Comparison of ENCODE assay signal across 8 cellular contexts in the genomic region with DNA sequence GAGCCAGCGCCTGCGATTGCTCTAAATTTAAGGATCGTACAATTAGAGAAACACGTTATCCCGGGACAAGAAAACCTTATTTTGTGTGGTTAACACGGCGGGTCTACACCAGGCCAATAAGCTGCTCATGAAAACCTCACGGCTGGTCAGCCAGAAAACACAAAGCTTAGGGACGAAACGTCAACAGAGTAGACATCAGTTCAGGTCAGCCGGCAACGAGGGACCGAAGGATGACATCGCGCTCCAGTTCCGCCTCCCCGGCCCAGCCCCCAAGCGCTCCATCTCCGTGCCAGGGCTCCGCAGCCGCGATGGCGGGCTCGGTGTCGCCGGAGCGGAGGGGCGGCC. TPM values are rescaled to one million over a fixed set of nuclear protein-coding genes. Genes with fewer than 3 reads are reported as not detected.
DNase-seq lines count a peak whose midpoint lies in the region; ATAC-seq and TF ChIP-seq lines count a peak whose summit lies in the region.

No MANE protein-coding gene starts in this region.

- intact Hi-C loops in breast epithelium (cut with DNase I; ENCODE audit: low total_unique reads): no loop called here
- intact Hi-C loops in left lung (cut with DNase I): no loop called here

- H3K36me3 ChIP-seq in breast epithelium (no peaks in the 10 kb centered on the region), left lung (peaks cover 0 to 24% of the 10 kb centered on the region in 2 donors), suprapubic skin (peaks cover 25% of the 10 kb centered on the region)

- ATAC-seq in HG02610 (IDR thresholded peaks at IDR 0.05; ENCODE audit: unreplicated experiment) (peak; percentile 44), left lung (peak; percentile 60)

- peak overlapping the region; percentile 74 to 98 (median 90) for H3K4me3 ChIP-seq in breast epithelium
- H3K4me3 ChIP-seq in left lung: peak overlapping the region; percentile 83 to 93
- peak overlapping the region; percentile 87 for H3K4me3 ChIP-seq in suprapubic skin

- no peak for TF ChIP-seq POLR2A in breast epithelium (IDR thresholded peaks at IDR 0.05)
- TF ChIP-seq POLR2A in suprapubic skin (IDR thresholded peaks at IDR 0.05): no peak

- H3K27ac ChIP-seq in breast epithelium: peak overlapping the region; percentile 97 to 98
- peak overlapping the region; percentile 98 to 99 for H3K27ac ChIP-seq in left lung
- peak overlapping the region; percentile 96 for H3K27ac ChIP-seq in suprapubic skin

- peak; percentile 48 for DNase-seq in NCI-H510A treated with DMSO at 0.1 percent for 48 hours (lab: John Stamatoyannopoulos, UW)
- DNase-seq in NCI-H510A (lab: John Stamatoyannopoulos, UW): no peak
- peak; percentile 48 to 81 for DNase-seq in NOMO-1 (lab: John Stamatoyannopoulos, UW; ENCODE audit: unreplicated experiment in 2 of 2)
- peak in 1 of 2 donors; percentile 54 for DNase-seq in breast epithelium (ENCODE audit: low spot score in 2 of 2)
- DNase-seq in left lung: peak in 1 of 2 donors; percentile 70
- no peak for DNase-seq in suprapubic skin (ENCODE audit: low spot score in 2 of 2)
- DNase-seq in NCI-H128 (lab: John Stamatoyannopoulos, UW; ENCODE audit: unreplicated experiment): no peak

- no peaks in the 10 kb centered on the region for H3K9me3 ChIP-seq in breast epithelium
- no peaks in the 10 kb centered on the region for H3K9me3 ChIP-seq in left lung
- H3K9me3 ChIP-seq in suprapubic skin: no peaks in the 10 kb centered on the region

- H3K4me1 ChIP-seq in breast epithelium (peaks cover 0 to 15% of the 10 kb centered on the region in 2 donors), left lung (peaks cover 14 to 47% of the 10 kb centered on the region in 2 donors), suprapubic skin (peaks cover 32% of the 10 kb centered on the region)

- WGBS in suprapubic skin: under 1% methylated on average over 17 of the region's 28 CpGs

- TF ChIP-seq CTCF in breast epithelium (IDR thresholded peaks at IDR 0.05): no peak
- no peak for TF ChIP-seq CTCF in left lung (IDR thresholded peaks at IDR 0.05)
- TF ChIP-seq CTCF in suprapubic skin (IDR thresholded peaks at IDR 0.05): no peak

- TF ChIP-seq EP300 in suprapubic skin (IDR thresholded peaks at IDR 0.05): no peak

- no peaks in the 10 kb centered on the region for H3K27me3 ChIP-seq in breast epithelium
- no peaks in the 10 kb centered on the region for H3K27me3 ChIP-seq in left lung
- no peaks in the 10 kb centered on the region for H3K27me3 ChIP-seq in suprapubic skin

RNA-seq across cellular contexts. Expression of a gene that starts 0.5 kb away (rescaled TPM):
- total RNA-seq in breast epithelium (10 to 100 TPM; 40.3 to 49.8 (median 46.2) TPM), left lung (10 to 100 TPM; 43.7 to 53.6 TPM), suprapubic skin (10 to 100 TPM; 46.3 to 57.8 (median 49.7) TPM)

Comparison
In these comparisons a context has a peak if more than half of its experiments do, and no peak if none do; other contexts are left out.
1. DNase-seq: peak in NCI-H510A treated with DMSO at 0.1 percent for 48 hours (single experiment) and NOMO-1 (2 of 2); none in NCI-H510A (single experiment), suprapubic skin (0 of 2) and NCI-H128 (single experiment).
2. Peak in every context shown above with its lines, with median percentiles within 50 percentile points of each other: H3K27ac ChIP-seq and H3K4me3 ChIP-seq.